ENCODE assay signal across 18 cellular contexts in the genomic region with DNA sequence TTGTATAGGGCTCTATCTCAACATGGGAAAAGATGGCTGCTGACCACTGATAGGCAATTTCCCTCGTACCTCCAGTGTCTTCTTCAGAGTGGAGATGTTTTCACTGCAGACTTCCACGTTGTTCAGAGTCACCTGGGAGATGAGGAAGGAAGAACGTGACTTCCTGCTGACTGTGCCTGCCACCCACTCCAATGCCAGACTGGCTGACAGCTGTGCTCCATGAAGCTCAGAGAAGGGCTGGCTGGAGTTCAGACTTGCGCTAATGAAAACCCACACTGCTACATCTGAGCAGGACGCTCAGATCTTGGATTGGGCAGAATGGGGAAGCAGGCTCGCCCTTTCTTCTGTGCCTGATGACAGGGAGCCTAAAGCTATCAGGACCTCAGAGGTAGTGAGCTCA. TPM values are rescaled to one million over a fixed set of nuclear protein-coding genes. Genes with fewer than 3 reads are reported as not detected.
A peak's percentile ranks its signal among the peaks of the same experiment; 100 is the strongest.
DNase-seq lines count a peak whose midpoint lies in the region; ATAC-seq, FAIRE-seq and TF ChIP-seq lines count a peak whose summit lies in the region.
"Had no signal": no experiment of that assay in that cellular context is flagged by ENCODE, and none has a peak within 500 bp of the region (broad histone marks: within the 10 kb centered on the region; RNA-seq: fewer than 3 reads in every experiment).

No MANE protein-coding gene starts in this region.

- H3K27me3 ChIP-seq in neural progenitor cell (no peaks in the 10 kb centered on the region), ovary (no peaks in the 10 kb centered on the region)
- H3K27me3 ChIP-seq: body of pancreas, SJCRH30 had no signal

- H3K9me3 ChIP-seq in neural progenitor cell (ENCODE audit: low read depth), result no peaks in the 10 kb centered on the region
- H3K9me3 ChIP-seq in ovary, result no peaks in the 10 kb centered on the region
- H3K9me3 ChIP-seq: body of pancreas, SJCRH30 had no signal

- peaks cover 6% of the 10 kb centered on the region for H3K27me3 Mint-ChIP-seq in neural progenitor cell (ENCODE audit: insufficient read depth, low read depth)
- H3K27me3 Mint-ChIP-seq: activated naive CD8-positive, alpha-beta T cell treated with anti-CD3 and anti-CD28 coated beads for 36 hours had no signal

- H3K4me3 ChIP-seq in neural progenitor cell (no peak overlapping the region), ovary (no peak overlapping the region)
- H3K4me3 ChIP-seq: body of pancreas, GM23338, SJCRH30 had no signal

- TF ChIP-seq POLR2A in GM12891 (IDR thresholded peaks at IDR 0.05; ENCODE audit: low read depth, low read length) (no peak), ovary (IDR thresholded peaks at IDR 0.05) (no peak)

- intact Hi-C loops in Right ventricle myocardium inferior (cut with DNase I) (no loop called here), left cardiac atrium (cut with DNase I) (no loop called here), ovary (cut with DNase I) (no loop called here)

- no peak for DNase-seq in Right ventricle myocardium inferior (ENCODE audit: missing footprints)
- no peak for DNase-seq in left cardiac atrium
- peak in 32 of 58 donors; percentile 9 to 74 (median 34) for DNase-seq in anterior cingulate cortex (lab: John Stamatoyannopoulos, UW)
- peak; percentile 80 for DNase-seq in myocyte (ENCODE audit: low read depth)
- DNase-seq in neural progenitor cell (ENCODE audit: low spot score), result no peak
- DNase-seq in GM12891 (ENCODE audit: insufficient read length, low spot score), result no peak
- DNase-seq in ovary, result no peak
- DNase-seq: activated naive CD8-positive, alpha-beta T cell treated with anti-CD3 and anti-CD28 coated beads for 36 hours; cortex of kidney; NCI-H187; NCI-H510A; SJCRH30 had no signal

- no peak for TF ChIP-seq CTCF in neural progenitor cell (IDR thresholded peaks at IDR 0.05)
- no peak for TF ChIP-seq CTCF in ovary (IDR thresholded peaks at IDR 0.05)

- H3K36me3 Mint-ChIP-seq in neural progenitor cell, result peaks cover 19% of the 10 kb centered on the region

- no peaks in the 10 kb centered on the region for H3F3A ChIP-seq in neural progenitor cell (ENCODE audit: low read depth)

- H3K4me3 Mint-ChIP-seq in neural progenitor cell, result no peak overlapping the region
- H3K4me3 Mint-ChIP-seq: activated naive CD8-positive, alpha-beta T cell treated with anti-CD3 and anti-CD28 coated beads for 36 hours; GM23338 had no signal

- H3K9me3 Mint-ChIP-seq in neural progenitor cell, result no peaks in the 10 kb centered on the region
- H3K9me3 Mint-ChIP-seq: activated naive CD8-positive, alpha-beta T cell treated with anti-CD3 and anti-CD28 coated beads for 36 hours; GM23338 had no signal

- H4K20me1 ChIP-seq in neural progenitor cell (ENCODE audit: low read depth), result no peaks in the 10 kb centered on the region

- no peaks in the 10 kb centered on the region for H3K79me2 ChIP-seq in neural progenitor cell (ENCODE audit: low read depth)
- H3K79me2 ChIP-seq: parathyroid adenoma had no signal

- no peaks in the 10 kb centered on the region for H3K4me1 ChIP-seq in neural progenitor cell
- no peaks in the 10 kb centered on the region for H3K4me1 ChIP-seq in ovary (ENCODE audit: insufficient read depth)
- H3K4me1 ChIP-seq: body of pancreas, parathyroid adenoma, SJCRH30 had no signal

- no peak for FAIRE-seq in GM12891 (lab: Jason Lieb, UNC)

- WGBS in ovary, 3 donors, result 76 to 83% (median 80%) methylated on average over 6 of the region's 6 CpGs

- H3K27ac Mint-ChIP-seq in neural progenitor cell, result no peak overlapping the region
- H3K27ac Mint-ChIP-seq: activated naive CD8-positive, alpha-beta T cell treated with anti-CD3 and anti-CD28 coated beads for 36 hours; GM23338 had no signal

- H3K9ac ChIP-seq in neural progenitor cell, result no peak overlapping the region
- H3K9ac ChIP-seq: parathyroid adenoma had no signal

- H3K36me3 ChIP-seq in neural progenitor cell (no peaks in the 10 kb centered on the region), ovary (no peaks in the 10 kb centered on the region)
- H3K36me3 ChIP-seq: SJCRH30 had no signal

- no peak overlapping the region for H3K27ac ChIP-seq in neural progenitor cell
- H3K27ac ChIP-seq in ovary, result no peak overlapping the region
- H3K27ac ChIP-seq: body of pancreas, epithelial cell of prostate, parathyroid adenoma, SJCRH30 had no signal

- no peak overlapping the region for H3K4me2 ChIP-seq in neural progenitor cell
- H3K4me2 ChIP-seq: GM23338 had no signal

- H2AFZ ChIP-seq in neural progenitor cell (replicated peaks), result no peak overlapping the region
- H2AFZ ChIP-seq: GM23338, parathyroid adenoma had no signal

- no peak for TF ChIP-seq EP300 in ovary (IDR thresholded peaks at IDR 0.05)

- ATAC-seq in Right ventricle myocardium inferior, result peak; percentile 26
- ATAC-seq in left cardiac atrium, result no peak
- ATAC-seq in HG02981 (IDR thresholded peaks at IDR 0.05; ENCODE audit: unreplicated experiment), result no peak
- ATAC-seq: activated CD4-positive, CD25-positive, alpha-beta regulatory T cell treated with anti-CD3 and anti-CD28 coated beads, Interleukin-2, amount 50 U/mL, for 24 hours; body of pancreas; GM23338 had no signal

- no peaks in the 10 kb centered on the region for H3K4me1 Mint-ChIP-seq in neural progenitor cell
- H3K4me1 Mint-ChIP-seq: GM23338 had no signal

TF ChIP-seq in GM12891, 5 proteins besides CTCF, POLR2A, EP300 and RAD21:
- no peak for TF ChIP-seq POLR2AphosphoS5 (IDR thresholded peaks at IDR 0.05; ENCODE audit: low read depth, low read length)
- no peak for TF ChIP-seq POU2F2 (IDR thresholded peaks at IDR 0.05; ENCODE audit: low read depth, low read length)
- no peak for TF ChIP-seq TAF1 (IDR thresholded peaks at IDR 0.05; ENCODE audit: low read depth, low read length)
- no peak for TF ChIP-seq SPI1 (IDR thresholded peaks at IDR 0.05; ENCODE audit: low read depth, low read length)
- TF ChIP-seq PAX5 (IDR thresholded peaks at IDR 0.05; ENCODE audit: insufficient read depth, low read length, severe bottlenecking), result no peak
TF ChIP-seq in GM12891: peak in this region for 0.

RNA-seq across cellular contexts. Expression of gene COG4, which starts 33.1 kb away (rescaled TPM):
- total RNA-seq in Right ventricle myocardium inferior (46.5 TPM), left cardiac atrium (10 to 100 TPM; 33.9 to 41.2 TPM), myocyte (63.1 and 88.9 TPM in 2 replicates), neural progenitor cell (ENCODE audit: low replicate concordance) (62.4 and 79.8 TPM in 2 replicates), ovary (10 to 100 TPM; 27.4 to 46.5 (median 36.3) TPM)
- polyA plus RNA-seq in myocyte (2012), result 53.7 TPM
- polyA plus RNA-seq in GM12891 (2012; ENCODE audit: low read depth, missing spikeins), result 29.7 TPM
- polyA plus RNA-seq in ovary, result 10 to 100 TPM; 32.8 to 41.8 TPM

RNA-seq across cellular contexts. Expression of gene SF3B3, which starts 33.4 kb away (rescaled TPM):
- 131 TPM for total RNA-seq in Right ventricle myocardium inferior
- 100 to 1,000 TPM; 119 to 165 TPM for total RNA-seq in left cardiac atrium
- total RNA-seq in myocyte, result 115 and 133 TPM in 2 replicates
- 164 TPM for polyA plus RNA-seq in myocyte (2012)
- 188 and 314 TPM in 2 replicates for total RNA-seq in neural progenitor cell (ENCODE audit: low replicate concordance)
- polyA plus RNA-seq in GM12891 (2012; ENCODE audit: low read depth, missing spikeins), result 128 TPM
- total RNA-seq in ovary, result 100 to 1,000 TPM in 6 of 7 donors, 10 to 100 TPM in 1; 76.1 to 322 (median 282) TPM
- 100 to 1,000 TPM; 104 to 326 TPM for polyA plus RNA-seq in ovary

RNA-seq across cellular contexts. Expression of gene FCSK, which starts 35.9 kb away (rescaled TPM):
- 7.5 TPM for total RNA-seq in Right ventricle myocardium inferior
- 10 to 100 TPM in 1 of 2 donors, 1 to 10 TPM in 1; 9.5 to 11.4 TPM for total RNA-seq in left cardiac atrium
- 11.4 and 16.8 TPM in 2 replicates for total RNA-seq in myocyte
- 9.4 TPM for polyA plus RNA-seq in myocyte (2012)
- 11.0 and 12.0 TPM in 2 replicates for total RNA-seq in neural progenitor cell (ENCODE audit: low replicate concordance)
- polyA plus RNA-seq in GM12891 (2012; ENCODE audit: low read depth, missing spikeins), result 8.0 TPM
- total RNA-seq in ovary, result 10 to 100 TPM; 15.0 to 29.4 (median 20.4) TPM
- polyA plus RNA-seq in ovary, result 10 to 100 TPM in 1 of 2 donors, 1 to 10 TPM in 1; 5.1 to 11.8 TPM

RNA-seq across cellular contexts. Expression of gene ST3GAL2, which starts 51.4 kb away (rescaled TPM):
- total RNA-seq in Right ventricle myocardium inferior (25.6 TPM), left cardiac atrium (10 to 100 TPM; 21.1 to 23.5 TPM), myocyte (14.4 and 16.5 TPM in 2 replicates), neural progenitor cell (ENCODE audit: low replicate concordance) (11.6 and 34.5 TPM in 2 replicates), ovary (10 to 100 TPM; 12.3 to 49.7 (median 25.0) TPM)
- 22.7 TPM for polyA plus RNA-seq in myocyte (2012)
- polyA plus RNA-seq in GM12891 (2012; ENCODE audit: low read depth, missing spikeins), result 33.7 TPM
- polyA plus RNA-seq in ovary, result 10 to 100 TPM in 1 of 2 donors, 1 to 10 TPM in 1; 6.2 to 13.4 TPM

Comparison
In these comparisons a context has a peak if more than half of its experiments do, and no peak if none do; other contexts are left out.
1. DNase-seq: peak in anterior cingulate cortex (32 of 58) and myocyte (single experiment); none in Right ventricle myocardium inferior (single experiment), left cardiac atrium (single experiment), neural progenitor cell (single experiment), GM12891 (single experiment) and ovary (0 of 5).